ENCODE assay signal across 26 cellular contexts in the genomic region with DNA sequence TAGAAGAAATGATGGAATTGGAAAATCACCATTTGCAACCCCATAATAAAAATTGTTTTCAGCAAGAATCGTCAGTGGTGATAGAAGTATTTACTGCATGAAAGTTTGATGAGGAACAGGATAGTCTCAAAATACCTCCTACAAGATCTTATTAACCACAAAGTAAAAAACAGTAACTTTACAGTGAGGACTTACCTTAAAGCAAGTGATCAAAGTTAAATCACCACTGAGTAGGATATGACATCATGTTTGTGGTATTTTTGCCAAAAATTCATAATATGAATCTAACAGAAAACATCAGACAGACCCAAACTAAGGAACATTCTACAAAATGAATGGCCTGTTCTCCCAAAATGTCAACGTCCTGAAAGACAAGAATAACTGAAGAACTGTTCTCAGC. TPM values are rescaled to one million over a fixed set of nuclear protein-coding genes. Genes with fewer than 3 reads are reported as not detected.
A peak's percentile ranks its signal among the peaks of the same experiment; 100 is the strongest.
DNase-seq lines count a peak whose midpoint lies in the region; ATAC-seq, FAIRE-seq and TF ChIP-seq lines count a peak whose summit lies in the region.
"Had no signal": no experiment of that assay in that cellular context is flagged by ENCODE, and none has a peak within 500 bp of the region (broad histone marks: within the 10 kb centered on the region; RNA-seq: fewer than 3 reads in every experiment).

No MANE protein-coding gene starts in this region.

- no peak overlapping the region for H2AK5ac ChIP-seq in H9 (ENCODE audit: insufficient read length, low read length)

- no peak overlapping the region for H3K23ac ChIP-seq in H9 (ENCODE audit: insufficient read length, low read depth, low read length)

- H4K91ac ChIP-seq in H9 (ENCODE audit: insufficient read length, low read depth, low read length), result no peak overlapping the region

- H2BK120ac ChIP-seq in H9 (ENCODE audit: low read depth, low read length, poor library complexity, severe bottlenecking), result no peak overlapping the region

- H3K23me2 ChIP-seq in H9 (ENCODE audit: insufficient read length, low read depth, low read length, poor library complexity, severe bottlenecking), result no peaks in the 10 kb centered on the region

- POLR2A ChIA-PET in CD4-positive, alpha-beta T cell (lab: Charles Lee), result interaction anchor here (1.1 to 2.1 kb wide), 2 partner anchors 20 to 48 kb away, joined by 3 to 8 read pairs; a partner anchor contains a TSS
- POLR2A ChIA-PET in T-cell (lab: Charles Lee), result interaction anchor here in 1 of 2 donors (1.0 kb wide), 1 partner anchor 18 kb away, joined by 4 read pairs; no protein-coding TSS in a partner anchor
- POLR2A ChIA-PET in GM12878 (lab: Charles Lee), result interaction anchor here (0.6 kb wide), 1 partner anchor 25 kb away, joined by 3 read pairs; no protein-coding TSS in a partner anchor

- no TSS peak for BruUV-seq in GM12878 (replicated peaks; lab: Mats Ljungman, UMichigan)

- H3K27me3 Mint-ChIP-seq in CD4-positive, alpha-beta T cell, result no peaks in the 10 kb centered on the region
- H3K27me3 Mint-ChIP-seq in T-cell (no peaks in the 10 kb centered on the region), H9 (ENCODE audit: low read depth) (no peaks in the 10 kb centered on the region)
- H3K27me3 Mint-ChIP-seq: activated B cell treated with CpG ODN at 0.5 μM for 24 hours had no signal

- in situ Hi-C loops in GM12878 (cut with MboI), result no loop called here

- H3K56ac ChIP-seq in H9 (ENCODE audit: insufficient read length, low read depth, low read length), result no peak overlapping the region

- TF ChIP-seq POLR2A in GM12878 (IDR thresholded peaks at IDR 0.05; ENCODE audit: low read depth, low read length) (no peak), suprapubic skin (IDR thresholded peaks at IDR 0.05) (no peak)

- no peak overlapping the region for H4K8ac ChIP-seq in H9 (replicated peaks; ENCODE audit: insufficient read length, low read depth, low read length)

- H2BK15ac ChIP-seq in H9 (ENCODE audit: low read depth, low read length), result no peak overlapping the region

- H3K4ac ChIP-seq in H9 (ENCODE audit: low read depth, low read length), result no peak overlapping the region

- H3K18ac ChIP-seq in H9 (ENCODE audit: insufficient read length, low read depth, low read length), result no peak overlapping the region

- H4K20me1 ChIP-seq in GM12878 (ENCODE audit: control insufficient read depth, insufficient read depth) (no peaks in the 10 kb centered on the region), H9 (ENCODE audit: control insufficient read depth, insufficient read depth, insufficient read length) (no peaks in the 10 kb centered on the region)

- H3K9me3 ChIP-seq in CD4-positive, alpha-beta T cell (ENCODE audit: control insufficient read depth, low read length), result no peaks in the 10 kb centered on the region
- H3K9me3 ChIP-seq in GM12878 (replicated peaks; ENCODE audit: control insufficient read depth, insufficient read depth, low read length), result no peaks in the 10 kb centered on the region; the same call in 2 of the 3 replicates
- H3K9me3 ChIP-seq in suprapubic skin, result no peaks in the 10 kb centered on the region
- no peaks in the 10 kb centered on the region for H3K9me3 ChIP-seq in H9 (ENCODE audit: control insufficient read depth, low read depth, low read length)
- H3K9me3 ChIP-seq: colonic mucosa, spleen, uterus had no signal

- TF ChIP-seq EP300 in GM12878 (IDR thresholded peaks at IDR 0.05; ENCODE audit: borderline replicate concordance in 1 of 2, control insufficient read depth in 1 of 2, low read depth in 2 of 2, low read length in 2 of 2), result no peak
- no peak for TF ChIP-seq EP300 in suprapubic skin (IDR thresholded peaks at IDR 0.05)

- 0% methylated on average over 2 of the region's 2 CpGs for WGBS in GM12878 (ENCODE audit: insufficient coverage, insufficient replicate concordance, low lambda C conversion rate, missing lambda C conversion rate)
- 41% methylated on average over 2 of the region's 2 CpGs for WGBS in suprapubic skin
- WGBS in H9 (ENCODE audit: extremely low coverage, insufficient read length, low lambda C conversion rate), result no CpG with 5 or more reads among the region's 2 CpGs

- FAIRE-seq in GM12878 (lab: Jason Lieb, UNC), result no peak
- FAIRE-seq: A549, GM12891 had no signal

- SMC1A ChIA-PET in GM12878 (lab: Charles Lee; ENCODE audit: uncharacterized antibody, unreplicated experiment), result no interaction called here

- peaks cover 24% of the 10 kb centered on the region for H3K4me1 Mint-ChIP-seq in CD4-positive, alpha-beta T cell (ENCODE audit: low read depth)
- H3K4me1 Mint-ChIP-seq in T-cell (peaks cover 19 to 24% (median 20%) of the 10 kb centered on the region in 3 donors), H9 (no peaks in the 10 kb centered on the region)
- H3K4me1 Mint-ChIP-seq: activated B cell treated with CpG ODN at 0.5 μM for 24 hours had no signal

- intact Hi-C loops in CD4-positive, alpha-beta T cell (cut with DNase I, micrococcal nuclease), result no loop called here
- intact Hi-C loops in GM12878 (cut with micrococcal nuclease; ENCODE audit: unreplicated experiment), result no loop called here

- H3K79me2 ChIP-seq in GM12878 (ENCODE audit: control insufficient read depth, insufficient read depth, low read length) (no peaks in the 10 kb centered on the region), H9 (ENCODE audit: insufficient read depth, low read length) (no peaks in the 10 kb centered on the region)

- peak; percentile 46 to 48 for ATAC-seq in activated CD4-positive, CD25-positive, alpha-beta regulatory T cell treated with anti-CD3 and anti-CD28 coated beads, Interleukin-2, amount 50 U/mL, for 24 hours
- ATAC-seq in CD4-positive, alpha-beta T cell (ENCODE audit: poor library complexity), result peak; percentile 93
- ATAC-seq in T-cell (replicated peaks in 1 of 4) (peak in 2 of 4 experiments; percentile 53 to 59), GM12878 (no peak)
- ATAC-seq: A549 had no signal

- no peaks in the 10 kb centered on the region for H3K9me3 Mint-ChIP-seq in CD4-positive, alpha-beta T cell
- H3K9me3 Mint-ChIP-seq in T-cell (no peaks in the 10 kb centered on the region), H9 (peaks cover 2 to 5% of the 10 kb centered on the region in 2 experiments; a peak in 3 of 5 replicates)
- H3K9me3 Mint-ChIP-seq: activated B cell treated with CpG ODN at 0.5 μM for 24 hours had no signal

- TF ChIP-seq CTCF in CD4-positive, alpha-beta T cell (IDR thresholded peaks at IDR 0.05), result no peak
- TF ChIP-seq CTCF in GM12878 (IDR thresholded peaks at IDR 0.05 in 2 of 3, conservative IDR thresholded peaks at IDR 0.05 in 1 of 3; ENCODE audit: control insufficient read depth in 2 of 3, extremely low read depth in 1 of 3, insufficient read depth in 1 of 3, low read depth in 3 of 3, low read length in 3 of 3) (no peak), suprapubic skin (IDR thresholded peaks at IDR 0.05) (no peak), H9 (conservative IDR thresholded peaks at IDR 0.05) (no peak)

- no peak overlapping the region for H3K9ac ChIP-seq in GM12878 (ENCODE audit: control insufficient read depth, insufficient read depth, low read length)
- no peak overlapping the region for H3K9ac ChIP-seq in H9 (ENCODE audit: extremely low read depth, insufficient read length, low read length)

- RAD21 ChIA-PET in GM12878 (lab: Charles Lee; ENCODE audit: unreplicated experiment), result no interaction called here

- H3K4me3 ChIP-seq in GM12878, result no peak overlapping the region
- no peak overlapping the region for H3K4me3 ChIP-seq in suprapubic skin
- H3K4me3 ChIP-seq: A549, colonic mucosa, PC-9, spleen, uterus had no signal

- H4K5ac ChIP-seq in H9 (ENCODE audit: insufficient read length, low read depth, low read length), result no peak overlapping the region

- CTCF ChIA-PET in CD4-positive, alpha-beta T cell (lab: Charles Lee), result no interaction called here
- CTCF ChIA-PET in T-cell (lab: Charles Lee), result no interaction called here
- CTCF ChIA-PET in GM12878 (lab: Yijun Ruan, JAX), result interaction anchor here (0.9 to 1.2 kb wide), 2 partner anchors 78 to 1193 kb away, joined by 3 read pairs; no protein-coding TSS in a partner anchor

- H2BK5ac ChIP-seq in H9 (ENCODE audit: insufficient read length, low read length), result no peak overlapping the region

- no peaks in the 10 kb centered on the region for H3K79me1 ChIP-seq in H9 (ENCODE audit: insufficient read depth, low read depth, low read length, poor library complexity, severe bottlenecking)

- peak overlapping the region; percentile 78 for H3K27ac Mint-ChIP-seq in CD4-positive, alpha-beta T cell
- H3K27ac Mint-ChIP-seq in T-cell (peak overlapping the region; percentile 61 to 80), H9 (no peak overlapping the region)
- H3K27ac Mint-ChIP-seq: activated B cell treated with CpG ODN at 0.5 μM for 24 hours had no signal

- no peak overlapping the region for H2BK12ac ChIP-seq in H9 (ENCODE audit: insufficient read length, low read depth, low read length)

- peak overlapping the region; percentile 37 for H3K27ac ChIP-seq in CD4-positive, alpha-beta T cell (ENCODE audit: low read depth, low read length)
- H3K27ac ChIP-seq in GM12878 (ENCODE audit: control insufficient read depth, insufficient read depth), result no peak overlapping the region
- H3K27ac ChIP-seq in suprapubic skin, result no peak overlapping the region
- no peak overlapping the region for H3K27ac ChIP-seq in H9 (ENCODE audit: insufficient read length, low read depth, low read length)
- H3K27ac ChIP-seq: A549, brain microvascular endothelial cell, colonic mucosa, PC-9, spleen, uterus had no signal

- H3K4me2 ChIP-seq in GM12878 (ENCODE audit: control insufficient read depth, insufficient read depth) (no peak overlapping the region), H9 (ENCODE audit: insufficient read depth, insufficient read length, low read length) (no peak overlapping the region)
- H3K4me2 ChIP-seq: A549, PC-9 had no signal

- H2AFZ ChIP-seq in GM12878 (ENCODE audit: control insufficient read depth, low read depth, low read length) (no peak overlapping the region), H9 (ENCODE audit: low read length) (no peak overlapping the region)
- H2AFZ ChIP-seq: PC-9 had no signal

- peaks cover 0 to 22% of the 10 kb centered on the region in 2 experiments for H3K36me3 ChIP-seq in GM12878 (ENCODE audit: control insufficient read depth in 2 of 2, insufficient read depth in 2 of 2, low read length in 1 of 2)
- peaks cover 78% of the 10 kb centered on the region for H3K36me3 ChIP-seq in suprapubic skin

- H3K4me1 ChIP-seq in GM12878 (ENCODE audit: control insufficient read depth, insufficient read depth, low read length), result no peaks in the 10 kb centered on the region
- no peaks in the 10 kb centered on the region for H3K4me1 ChIP-seq in suprapubic skin
- no peaks in the 10 kb centered on the region for H3K4me1 ChIP-seq in H9 (ENCODE audit: insufficient read depth, low read length)
- H3K4me1 ChIP-seq: A549, colonic mucosa, uterus had no signal

- peaks cover 84% of the 10 kb centered on the region for H3K36me3 Mint-ChIP-seq in CD4-positive, alpha-beta T cell (ENCODE audit: low read depth)
- H3K36me3 Mint-ChIP-seq in T-cell (peaks cover 67% of the 10 kb centered on the region), H9 (ENCODE audit: insufficient read depth in 1 of 3, low read depth in 3 of 3) (peaks cover 38 to 70% (median 66%) of the 10 kb centered on the region in 3 experiments; a peak in 6 of 7 replicates)

- no peak overlapping the region for H2BK20ac ChIP-seq in H9 (ENCODE audit: low read depth, low read length, poor library complexity, severe bottlenecking)

- no peak overlapping the region for H3T11ph ChIP-seq in H9 (ENCODE audit: low read length)

- no peak for DNase-seq in activated CD4-positive, CD25-positive, alpha-beta regulatory T cell treated with anti-CD3 and anti-CD28 coated beads, Interleukin-2, amount 50 U/mL, for 72 hours
- DNase-seq in CD4-positive, alpha-beta T cell, result no peak
- no peak for DNase-seq in T-cell
- DNase-seq in GM12878 (ENCODE audit: low read depth, low spot score), result no peak
- DNase-seq in suprapubic skin (ENCODE audit: low spot score in 2 of 2), result no peak
- no peak for DNase-seq in H9
- no peak for DNase-seq in SW480 (ENCODE audit: low spot score)
- DNase-seq: activated B cell treated with CpG ODN at 0.5 μM for 24 hours; activated CD8-positive, alpha-beta memory T cell treated with anti-CD3 and anti-CD28 coated beads, Interleukin-2, amount 50 U/mL, for 4 hours; brain microvascular endothelial cell; colonic mucosa; GOT3; NCI-H187 treated with DMSO at 0.1 percent for 48 hours; NCI-H2227 treated with DMSO at 0.1 percent for 48 hours; NCI-H82; PC-9; retina; SIG-M5; spleen; stimulated activated CD4-positive, alpha-beta T cell treated with anti-CD3 and anti-CD28 coated beads, Interleukin-4, amount 100 ng/mL, for 4 hours; substantia nigra; T-helper 9 cell; uterus had no signal

- no peak for TF ChIP-seq RAD21 in GM12878 (IDR thresholded peaks at IDR 0.05; ENCODE audit: insufficient read depth, low read depth, low read length)

- H3K27me3 ChIP-seq in CD4-positive, alpha-beta T cell (ENCODE audit: control insufficient read depth, insufficient read depth, low read length), result no peaks in the 10 kb centered on the region
- H3K27me3 ChIP-seq in GM12878 (replicated peaks in 1 of 2; ENCODE audit: control insufficient read depth in 2 of 2, insufficient read depth in 2 of 2, low read length in 1 of 2), result no peaks in the 10 kb centered on the region
- no peaks in the 10 kb centered on the region for H3K27me3 ChIP-seq in suprapubic skin
- H3K27me3 ChIP-seq in H9 (ENCODE audit: insufficient read depth, low read length), result no peaks in the 10 kb centered on the region
- H3K27me3 ChIP-seq: brain microvascular endothelial cell, colonic mucosa, spleen, uterus had no signal

- no peak overlapping the region for H3K14ac ChIP-seq in H9 (ENCODE audit: insufficient read depth, low read length)

- no peak overlapping the region for H3K4me3 Mint-ChIP-seq in CD4-positive, alpha-beta T cell
- H3K4me3 Mint-ChIP-seq in T-cell (no peak overlapping the region), H9 (no peak overlapping the region)
- H3K4me3 Mint-ChIP-seq: activated B cell treated with CpG ODN at 0.5 μM for 24 hours had no signal

RNA-seq across cellular contexts. Expression of a gene that starts 19.9 kb away (rescaled TPM):
- 10 to 100 TPM; 33.9 to 35.5 TPM for total RNA-seq in CD4-positive, alpha-beta T cell
- 10 to 100 TPM; 30.8 to 38.5 (median 34.7) TPM for total RNA-seq in T-cell
- 14.6 and 21.1 TPM in 2 replicates for total RNA-seq in GM12878 (2013; cell fraction: nucleolus; rRNA removed)
- 28.7 and 34.5 TPM in 2 replicates for total RNA-seq in GM12878 (2014; rRNA removed)
- total RNA-seq in GM12878 (2014; rRNA removed; fragmentation: Illumina TruSeq; extraction: Trizol), result 30.6 and 30.9 TPM in 2 replicates
- 34.4 and 37.0 TPM in 2 replicates for total RNA-seq in GM12878 (2021)
- polyA plus RNA-seq in GM12878 (2011; ENCODE audit: low read depth), result 22.9 TPM
- 106 and 128 TPM in 2 replicates for polyA plus RNA-seq in GM12878 (2011; rRNA removed)
- 36.1 and 36.4 TPM in 2 replicates for polyA plus RNA-seq in GM12878 (2011; cell fraction: cytosol; rRNA removed)
- polyA plus RNA-seq in GM12878 (2011; cell fraction: nucleus; rRNA removed), result 37.3 and 42.6 TPM in 2 replicates
- 24.0 and 33.1 TPM in 2 replicates for polyA plus RNA-seq in GM12878 (2012)
- polyA plus RNA-seq in GM12878 (2014; fragmentation: Illumina TruSeq; extraction: Trizol), result 37.2 and 42.2 TPM in 2 replicates
- polyA plus RNA-seq in GM12878 (2014; fragmentation: Nextera tagmentation; extraction: Ambion mirVana), result 10 to 100 TPM; 25.7 to 35.6 TPM
- 22.7 and 26.7 TPM in 2 replicates for polyA plus RNA-seq in GM12878 (2014; rRNA removed)
- polyA plus RNA-seq in GM12878 (2016; fragmentation: Nextera tagmentation; extraction: Ambion mirVana), result 10 to 100 TPM; 49.1 to 51.5 TPM
- 47.6 and 80.2 TPM in 2 replicates for polyA minus RNA-seq in GM12878 (2011; rRNA and poly(A)+ RNA removed)
- 21.8 and 35.5 TPM in 2 replicates for polyA minus RNA-seq in GM12878 (2011; cell fraction: cytosol; rRNA and poly(A)+ RNA removed)
- 13.7 and 23.9 TPM in 2 replicates for polyA minus RNA-seq in GM12878 (2011; cell fraction: nucleus; rRNA and poly(A)+ RNA removed)
- 10 to 100 TPM; 59.7 to 91.5 (median 76.9) TPM for total RNA-seq in suprapubic skin
- total RNA-seq in H9 (2021), result 55.0 and 56.6 TPM in 2 replicates

RNA-seq across cellular contexts. Expression of a gene that starts 47.5 kb away (rescaled TPM):
- total RNA-seq in CD4-positive, alpha-beta T cell, result 10 to 100 TPM; 22.0 to 23.5 TPM
- total RNA-seq in T-cell (10 to 100 TPM; 33.1 to 66.7 (median 40.4) TPM), GM12878 (2014; rRNA removed) (55.3 and 63.2 TPM in 2 replicates), GM12878 (2014; rRNA removed; fragmentation: Illumina TruSeq; extraction: Trizol) (38.0 and 44.9 TPM in 2 replicates), GM12878 (2021) (37.3 and 41.4 TPM in 2 replicates), suprapubic skin (100 to 1,000 TPM; 111 to 178 (median 135) TPM), H9 (2021) (87.7 and 94.7 TPM in 2 replicates)
- 25.0 and 25.3 TPM in 2 replicates for total RNA-seq in GM12878 (2013; cell fraction: nucleolus; rRNA removed)
- 84.8 TPM for polyA plus RNA-seq in GM12878 (2011; ENCODE audit: low read depth)
- polyA plus RNA-seq in GM12878 (2011; rRNA removed) (58.9 and 64.9 TPM in 2 replicates), GM12878 (2014; fragmentation: Illumina TruSeq; extraction: Trizol) (41.0 and 45.6 TPM in 2 replicates), GM12878 (2014; fragmentation: Nextera tagmentation; extraction: Ambion mirVana) (100 to 1,000 TPM; 137 to 145 TPM), GM12878 (2014; rRNA removed) (60.3 and 72.6 TPM in 2 replicates), GM12878 (2016; fragmentation: Nextera tagmentation; extraction: Ambion mirVana) (100 to 1,000 TPM; 105 to 120 TPM)
- 68.7 and 81.4 TPM in 2 replicates for polyA plus RNA-seq in GM12878 (2011; cell fraction: cytosol; rRNA removed)
- polyA plus RNA-seq in GM12878 (2011; cell fraction: nucleus; rRNA removed), result 52.0 and 106 TPM in 2 replicates
- 60.0 and 63.1 TPM in 2 replicates for polyA plus RNA-seq in GM12878 (2012)
- polyA minus RNA-seq in GM12878 (2011; rRNA and poly(A)+ RNA removed), result 21.4 and 31.2 TPM in 2 replicates
- polyA minus RNA-seq in GM12878 (2011; cell fraction: cytosol; rRNA and poly(A)+ RNA removed), result 15.9 and 19.5 TPM in 2 replicates
- 10.3 and 16.4 TPM in 2 replicates for polyA minus RNA-seq in GM12878 (2011; cell fraction: nucleus; rRNA and poly(A)+ RNA removed)

Comparison
In these comparisons a context has a peak if more than half of its experiments do, and no peak if none do; other contexts are left out.
1. H3K27ac Mint-ChIP-seq: peak in CD4-positive, alpha-beta T cell (single experiment) and T-cell (2 of 2); none in H9 (0 of 3).